In the genomic region with DNA sequence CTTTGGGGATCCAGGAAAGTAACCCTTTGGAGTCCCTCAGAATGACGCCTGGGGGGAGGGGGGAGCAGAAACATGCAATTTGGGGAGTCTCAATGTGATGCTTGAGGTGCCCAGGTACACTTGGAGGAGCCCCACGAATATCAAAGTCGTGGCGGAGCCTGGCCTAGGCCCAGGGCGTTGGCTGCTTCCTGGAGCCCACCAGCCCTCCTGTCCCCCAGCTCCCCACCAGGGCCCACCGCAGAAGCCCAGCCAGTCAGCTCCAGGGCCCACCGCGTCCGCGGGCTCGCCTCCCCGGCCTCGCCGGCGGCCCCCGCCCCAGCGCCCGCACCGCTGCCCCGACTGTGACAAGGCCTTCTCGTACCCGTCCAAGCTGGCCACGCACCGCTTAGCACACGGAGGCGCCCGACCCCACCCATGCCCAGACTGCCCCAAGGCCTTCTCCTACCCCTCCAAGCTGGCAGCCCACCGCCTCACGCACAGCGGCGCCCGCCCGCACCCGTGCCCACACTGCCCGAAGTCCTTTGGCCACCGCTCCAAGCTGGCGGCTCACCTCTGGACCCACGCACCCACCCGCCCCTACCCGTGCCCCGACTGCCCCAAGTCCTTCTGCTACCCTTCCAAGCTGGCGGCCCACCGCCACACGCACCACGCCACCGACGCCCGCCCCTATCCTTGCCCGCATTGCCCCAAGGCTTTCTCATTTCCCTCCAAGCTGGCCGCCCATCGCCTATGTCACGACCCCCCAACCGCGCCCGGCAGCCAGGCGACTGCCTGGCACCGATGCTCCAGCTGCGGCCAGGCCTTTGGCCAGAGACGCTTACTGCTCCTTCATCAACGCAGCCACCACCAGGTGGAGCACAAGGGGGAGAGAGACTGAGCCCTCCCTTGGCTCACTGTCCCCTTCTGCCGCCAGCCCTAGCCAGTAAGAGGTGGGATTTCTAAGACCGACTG, we compare ENCODE assay signal across 1 cellular context.
TF ChIP-seq lines count a peak whose summit lies in the region.

No MANE protein-coding gene starts in this region.

TF ChIP-seq in HEK293, 187 proteins besides CTCF, POLR2A, EP300 and RAD21:
- TF ChIP-seq, protein P1, sequence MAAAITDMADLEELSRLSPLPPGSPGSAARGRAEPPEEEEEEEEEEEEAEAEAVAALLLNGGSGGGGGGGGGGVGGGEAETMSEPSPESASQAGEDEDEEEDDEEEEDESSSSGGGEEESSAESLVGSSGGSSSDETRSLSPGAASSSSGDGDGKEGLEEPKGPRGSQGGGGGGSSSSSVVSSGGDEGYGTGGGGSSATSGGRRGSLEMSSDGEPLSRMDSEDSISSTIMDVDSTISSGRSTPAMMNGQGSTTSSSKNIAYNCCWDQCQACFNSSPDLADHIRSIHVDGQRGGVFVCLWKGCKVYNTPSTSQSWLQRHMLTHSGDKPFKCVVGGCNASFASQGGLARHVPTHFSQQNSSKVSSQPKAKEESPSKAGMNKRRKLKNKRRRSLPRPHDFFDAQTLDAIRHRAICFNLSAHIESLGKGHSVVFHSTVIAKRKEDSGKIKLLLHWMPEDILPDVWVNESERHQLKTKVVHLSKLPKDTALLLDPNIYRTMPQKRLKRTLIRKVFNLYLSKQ (tag by site-specific recombination; IDR thresholded peaks at IDR 0.05; ENCODE audit: borderline replicate concordance) = no peak
- TF ChIP-seq ZNF302 (tag by site-specific recombination; IDR thresholded peaks at IDR 0.05; ENCODE audit: low read depth) = no peak
- TF ChIP-seq ZNF558 (tag by site-specific recombination; IDR thresholded peaks at IDR 0.05) = no peak
- TF ChIP-seq ZNF155 (tag by site-specific recombination; IDR thresholded peaks at IDR 0.05) = no peak
- TF ChIP-seq ZNF112 (tag by site-specific recombination; IDR thresholded peaks at IDR 0.05) = no peak
- TF ChIP-seq, protein P2, sequence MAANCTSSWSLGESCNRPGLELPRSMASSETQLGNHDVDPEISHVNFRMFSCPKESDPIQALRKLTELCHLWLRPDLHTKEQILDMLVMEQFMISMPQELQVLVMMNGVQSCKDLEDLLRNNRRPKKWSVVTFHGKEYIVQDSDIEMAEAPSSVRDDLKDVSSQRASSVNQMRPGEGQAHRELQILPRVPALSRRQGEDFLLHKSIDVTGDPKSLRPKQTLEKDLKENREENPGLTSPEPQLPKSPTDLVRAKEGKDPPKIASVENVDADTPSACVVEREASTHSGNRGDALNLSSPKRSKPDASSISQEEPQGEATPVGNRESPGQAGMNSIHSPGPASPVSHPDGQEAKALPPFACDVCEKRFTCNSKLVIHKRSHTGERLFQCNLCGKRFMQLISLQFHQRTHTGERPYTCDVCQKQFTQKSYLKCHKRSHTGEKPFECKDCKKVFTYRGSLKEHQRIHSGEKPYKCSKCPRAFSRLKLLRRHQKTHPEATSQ (tag by site-specific recombination; IDR thresholded peaks at IDR 0.05) = no peak
- no peak for TF ChIP-seq ZNF670 (tag by site-specific recombination; IDR thresholded peaks at IDR 0.05; ENCODE audit: low read depth)
- TF ChIP-seq ZNF610 (tag by site-specific recombination; IDR thresholded peaks at IDR 0.05; ENCODE audit: borderline replicate concordance) = no peak
- TF ChIP-seq ZNF133 (tag by site-specific recombination; IDR thresholded peaks at IDR 0.05) = no peak
- TF ChIP-seq, protein P3, sequence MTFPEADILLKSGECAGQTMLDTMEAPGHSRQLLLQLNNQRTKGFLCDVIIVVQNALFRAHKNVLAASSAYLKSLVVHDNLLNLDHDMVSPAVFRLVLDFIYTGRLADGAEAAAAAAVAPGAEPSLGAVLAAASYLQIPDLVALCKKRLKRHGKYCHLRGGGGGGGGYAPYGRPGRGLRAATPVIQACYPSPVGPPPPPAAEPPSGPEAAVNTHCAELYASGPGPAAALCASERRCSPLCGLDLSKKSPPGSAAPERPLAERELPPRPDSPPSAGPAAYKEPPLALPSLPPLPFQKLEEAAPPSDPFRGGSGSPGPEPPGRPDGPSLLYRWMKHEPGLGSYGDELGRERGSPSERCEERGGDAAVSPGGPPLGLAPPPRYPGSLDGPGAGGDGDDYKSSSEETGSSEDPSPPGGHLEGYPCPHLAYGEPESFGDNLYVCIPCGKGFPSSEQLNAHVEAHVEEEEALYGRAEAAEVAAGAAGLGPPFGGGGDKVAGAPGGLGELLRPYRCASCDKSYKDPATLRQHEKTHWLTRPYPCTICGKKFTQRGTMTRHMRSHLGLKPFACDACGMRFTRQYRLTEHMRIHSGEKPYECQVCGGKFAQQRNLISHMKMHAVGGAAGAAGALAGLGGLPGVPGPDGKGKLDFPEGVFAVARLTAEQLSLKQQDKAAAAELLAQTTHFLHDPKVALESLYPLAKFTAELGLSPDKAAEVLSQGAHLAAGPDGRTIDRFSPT (tag by site-specific recombination; IDR thresholded peaks at IDR 0.05) = peak; percentile 74; the same call in 1 of the 2 replicates
- TF ChIP-seq, protein P4, sequence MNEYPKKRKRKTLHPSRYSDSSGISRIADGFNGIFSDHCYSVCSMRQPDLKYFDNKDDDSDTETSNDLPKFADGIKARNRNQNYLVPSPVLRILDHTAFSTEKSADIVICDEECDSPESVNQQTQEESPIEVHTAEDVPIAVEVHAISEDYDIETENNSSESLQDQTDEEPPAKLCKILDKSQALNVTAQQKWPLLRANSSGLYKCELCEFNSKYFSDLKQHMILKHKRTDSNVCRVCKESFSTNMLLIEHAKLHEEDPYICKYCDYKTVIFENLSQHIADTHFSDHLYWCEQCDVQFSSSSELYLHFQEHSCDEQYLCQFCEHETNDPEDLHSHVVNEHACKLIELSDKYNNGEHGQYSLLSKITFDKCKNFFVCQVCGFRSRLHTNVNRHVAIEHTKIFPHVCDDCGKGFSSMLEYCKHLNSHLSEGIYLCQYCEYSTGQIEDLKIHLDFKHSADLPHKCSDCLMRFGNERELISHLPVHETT (tag by site-specific recombination; IDR thresholded peaks at IDR 0.05) = no peak
- TF ChIP-seq ZNF544 (tag by site-specific recombination; IDR thresholded peaks at IDR 0.05) = no peak
- no peak for TF ChIP-seq ZNF169 (tag by site-specific recombination; IDR thresholded peaks at IDR 0.05)
- no peak for TF ChIP-seq ZNF138 (tag by site-specific recombination; IDR thresholded peaks at IDR 0.05; ENCODE audit: borderline replicate concordance)
- TF ChIP-seq, protein P5, sequence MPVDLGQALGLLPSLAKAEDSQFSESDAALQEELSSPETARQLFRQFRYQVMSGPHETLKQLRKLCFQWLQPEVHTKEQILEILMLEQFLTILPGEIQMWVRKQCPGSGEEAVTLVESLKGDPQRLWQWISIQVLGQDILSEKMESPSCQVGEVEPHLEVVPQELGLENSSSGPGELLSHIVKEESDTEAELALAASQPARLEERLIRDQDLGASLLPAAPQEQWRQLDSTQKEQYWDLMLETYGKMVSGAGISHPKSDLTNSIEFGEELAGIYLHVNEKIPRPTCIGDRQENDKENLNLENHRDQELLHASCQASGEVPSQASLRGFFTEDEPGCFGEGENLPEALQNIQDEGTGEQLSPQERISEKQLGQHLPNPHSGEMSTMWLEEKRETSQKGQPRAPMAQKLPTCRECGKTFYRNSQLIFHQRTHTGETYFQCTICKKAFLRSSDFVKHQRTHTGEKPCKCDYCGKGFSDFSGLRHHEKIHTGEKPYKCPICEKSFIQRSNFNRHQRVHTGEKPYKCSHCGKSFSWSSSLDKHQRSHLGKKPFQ (tag by site-specific recombination; IDR thresholded peaks at IDR 0.05) = no peak
- no peak for TF ChIP-seq IKZF3 (tag by site-specific recombination; IDR thresholded peaks at IDR 0.05)
- no peak for TF ChIP-seq SP7 (tag by site-specific recombination; IDR thresholded peaks at IDR 0.05)
- no peak for TF ChIP-seq ZNF24 (tag by site-specific recombination; IDR thresholded peaks at IDR 0.05)
- no peak for TF ChIP-seq ZNF239 (tag by site-specific recombination; IDR thresholded peaks at IDR 0.05)
- no peak for TF ChIP-seq KLF16 (tag by site-specific recombination; IDR thresholded peaks at IDR 0.05)
- no peak for TF ChIP-seq ZNF629 (tag by site-specific recombination; IDR thresholded peaks at IDR 0.05)
- TF ChIP-seq ZNF561 (tag by site-specific recombination; IDR thresholded peaks at IDR 0.05; ENCODE audit: borderline replicate concordance) = no peak
- no peak for TF ChIP-seq ZNF549 (tag by site-specific recombination; IDR thresholded peaks at IDR 0.05)
- TF ChIP-seq, protein P6, sequence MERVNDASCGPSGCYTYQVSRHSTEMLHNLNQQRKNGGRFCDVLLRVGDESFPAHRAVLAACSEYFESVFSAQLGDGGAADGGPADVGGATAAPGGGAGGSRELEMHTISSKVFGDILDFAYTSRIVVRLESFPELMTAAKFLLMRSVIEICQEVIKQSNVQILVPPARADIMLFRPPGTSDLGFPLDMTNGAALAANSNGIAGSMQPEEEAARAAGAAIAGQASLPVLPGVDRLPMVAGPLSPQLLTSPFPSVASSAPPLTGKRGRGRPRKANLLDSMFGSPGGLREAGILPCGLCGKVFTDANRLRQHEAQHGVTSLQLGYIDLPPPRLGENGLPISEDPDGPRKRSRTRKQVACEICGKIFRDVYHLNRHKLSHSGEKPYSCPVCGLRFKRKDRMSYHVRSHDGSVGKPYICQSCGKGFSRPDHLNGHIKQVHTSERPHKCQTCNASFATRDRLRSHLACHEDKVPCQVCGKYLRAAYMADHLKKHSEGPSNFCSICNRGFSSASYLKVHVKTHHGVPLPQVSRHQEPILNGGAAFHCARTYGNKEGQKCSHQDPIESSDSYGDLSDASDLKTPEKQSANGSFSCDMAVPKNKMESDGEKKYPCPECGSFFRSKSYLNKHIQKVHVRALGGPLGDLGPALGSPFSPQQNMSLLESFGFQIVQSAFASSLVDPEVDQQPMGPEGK (tag by site-specific recombination; IDR thresholded peaks at IDR 0.05) = 0 out of 2 replicates have a peak, but pooled peaks have one; percentile 26
- TF ChIP-seq ZSCAN30 (tag by site-specific recombination; IDR thresholded peaks at IDR 0.05) = no peak
- no peak for TF ChIP-seq FEZF1 (tag by site-specific recombination; IDR thresholded peaks at IDR 0.05)
- TF ChIP-seq SP2 (tag by site-specific recombination; IDR thresholded peaks at IDR 0.05) = peak; percentile 38; the same call in 1 of the 2 replicates
